18 cellular contexts compared by ENCODE assay signal in the genomic region with DNA sequence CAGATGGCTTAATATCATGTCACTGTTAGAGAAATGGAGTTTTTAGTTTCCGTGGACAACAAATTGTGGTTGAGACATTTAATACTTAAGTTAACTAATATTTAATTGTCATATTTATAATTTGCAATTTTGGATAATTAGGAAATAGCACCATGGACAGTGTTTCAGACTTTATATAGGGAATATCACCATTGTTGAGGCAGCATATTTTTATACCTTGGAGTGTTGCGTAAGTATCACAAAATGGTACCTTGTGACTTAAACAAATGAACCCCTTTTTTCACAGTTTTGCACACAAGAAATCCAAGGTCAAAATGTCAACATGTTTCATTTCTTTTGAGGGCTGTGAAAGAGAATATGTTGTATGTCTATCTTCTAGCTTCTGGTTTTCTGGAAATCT.
DNase-seq lines count a peak whose midpoint lies in the region; ATAC-seq, FAIRE-seq and TF ChIP-seq lines count a peak whose summit lies in the region.
"Had no signal": no experiment of that assay in that cellular context is flagged by ENCODE, and none has a peak within 500 bp of the region (broad histone marks: within the 10 kb centered on the region; RNA-seq: fewer than 3 reads in every experiment).

No MANE protein-coding gene starts in this region.

- no peak overlapping the region for H3K4ac ChIP-seq in IMR-90 (ENCODE audit: low read depth, low read length)
- no peak overlapping the region for H3K4ac ChIP-seq in H1 (replicated peaks; ENCODE audit: insufficient read length, low read depth, low read length)

- TF ChIP-seq EP300 in HepG2 (IDR thresholded peaks at IDR 0.05; ENCODE audit: low read depth in 2 of 2, low read length in 2 of 2) (no peak), HepG2 (CRISPR knock-in tag; IDR thresholded peaks at IDR 0.05; ENCODE audit: borderline replicate concordance) (no peak), H1 (IDR thresholded peaks at IDR 0.05; ENCODE audit: borderline replicate concordance in 1 of 2, low read depth in 2 of 2, low read length in 2 of 2) (no peak)

- H3K4me2 ChIP-seq in HepG2 (ENCODE audit: low read depth, low read length) (no peak overlapping the region), IMR-90 (ENCODE audit: low read depth, low read length) (no peak overlapping the region), H1 (ENCODE audit: insufficient read depth in 1 of 2, low read depth in 2 of 2, low read length in 2 of 2) (no peak overlapping the region), osteoblast (ENCODE audit: insufficient read depth, low read length) (no peak overlapping the region)

- no peaks in the 10 kb centered on the region for H4K20me1 ChIP-seq in HepG2 (ENCODE audit: insufficient read depth, low read length)
- H4K20me1 ChIP-seq in IMR-90 (ENCODE audit: insufficient read depth, low read length), result no peaks in the 10 kb centered on the region
- no peaks in the 10 kb centered on the region for H4K20me1 ChIP-seq in H1 (replicated peaks in 1 of 2; ENCODE audit: control insufficient read depth in 1 of 2, insufficient read depth in 2 of 2, low read length in 2 of 2)
- no peaks in the 10 kb centered on the region for H4K20me1 ChIP-seq in osteoblast (ENCODE audit: insufficient read depth, low read length)

- DNase-seq in HepG2 (ENCODE audit: low spot score), result no peak
- no peak for DNase-seq in right lobe of liver
- DNase-seq in IMR-90, result no peak
- no peak for DNase-seq in H1 (ENCODE audit: low read depth in 1 of 2, low spot score in 2 of 2)
- DNase-seq in NCI-H2171 (lab: John Stamatoyannopoulos, UW), result no peak
- DNase-seq in osteoblast (ENCODE audit: insufficient read length, low spot score, missing footprints), result no peak
- DNase-seq: 8988T; C1 segment of cervical spinal cord; Calu3; CD4-positive, alpha-beta memory T cell; COR-L47; DMS53; DMS79 treated with DMSO at 0.1 percent for 48 hours; GM23248 had no signal

- H3K4me1 ChIP-seq in HepG2 (ENCODE audit: insufficient read depth, low read length) (no peaks in the 10 kb centered on the region), right lobe of liver (no peaks in the 10 kb centered on the region), IMR-90 (ENCODE audit: control insufficient read depth, insufficient read depth, low read length) (no peaks in the 10 kb centered on the region), H1 (replicated peaks in 1 of 4; ENCODE audit: control insufficient read depth in 3 of 4, insufficient read depth in 4 of 4, low read length in 3 of 4) (no peaks in the 10 kb centered on the region; a peak in 1 of 7 replicates), osteoblast (ENCODE audit: insufficient read depth, low read length) (no peaks in the 10 kb centered on the region)
- H3K4me1 ChIP-seq: HAP-1 had no signal

- no peak overlapping the region for H2BK5ac ChIP-seq in IMR-90 (ENCODE audit: low read depth, low read length, poor library complexity, severe bottlenecking)
- no peak overlapping the region for H2BK5ac ChIP-seq in H1 (ENCODE audit: low read depth, low read length)

- TF ChIP-seq POLR2A in HepG2 (IDR thresholded peaks at IDR 0.05; ENCODE audit: insufficient read depth in 1 of 2, low read depth in 2 of 2, low read length in 2 of 2) (no peak), right lobe of liver (IDR thresholded peaks at IDR 0.05) (no peak), IMR-90 (IDR thresholded peaks at IDR 0.05; ENCODE audit: low read depth, low read length) (no peak), H1 (IDR thresholded peaks at IDR 0.05; ENCODE audit: control extremely low read depth in 1 of 2, low read depth in 2 of 2, low read length in 2 of 2) (no peak)

- CTCF ChIA-PET in HepG2 (lab: Yijun Ruan, JAX; ENCODE audit: low intra/inter-chr PET ratio, low total read pairs), result no interaction called here
- CTCF ChIA-PET in IMR-90 (lab: Yijun Ruan, JAX), result interaction anchor here (0.6 kb wide), 1 partner anchor 91 kb away, joined by 3 read pairs; no protein-coding TSS in a partner anchor
- CTCF ChIA-PET in H1 (lab: Charles Lee; ENCODE audit: partially characterized antibody), result no interaction called here

- no peak overlapping the region for H2AFZ ChIP-seq in HepG2 (ENCODE audit: low read length)
- no peak overlapping the region for H2AFZ ChIP-seq in IMR-90 (replicated peaks; ENCODE audit: low read length, poor library complexity)
- H2AFZ ChIP-seq in H1 (ENCODE audit: low read length), result no peak overlapping the region
- H2AFZ ChIP-seq in osteoblast (ENCODE audit: low read length), result no peak overlapping the region
- H2AFZ ChIP-seq: GM23248 had no signal

- H4K8ac ChIP-seq in IMR-90 (ENCODE audit: low read depth in 2 of 2, low read length in 2 of 2) (no peak overlapping the region), H1 (ENCODE audit: extremely low read depth, insufficient read depth, low read length) (no peak overlapping the region)

- TF ChIP-seq CTCF in HepG2 (CRISPR knock-in tag; IDR thresholded peaks at IDR 0.05) (no peak), right lobe of liver (IDR thresholded peaks at IDR 0.05) (no peak), IMR-90 (conservative IDR thresholded peaks at IDR 0.05; ENCODE audit: low read depth, low read length) (no peak), H1 (IDR thresholded peaks at IDR 0.05; ENCODE audit: control extremely low read depth in 1 of 3, insufficient read depth in 1 of 3, low read depth in 1 of 3, low read length in 3 of 3) (no peak), osteoblast (IDR thresholded peaks at IDR 0.05; ENCODE audit: extremely low read depth, low read depth, low read length) (no peak)

- H3K9me3 ChIP-seq in HepG2 (ENCODE audit: low read length) (no peaks in the 10 kb centered on the region), right lobe of liver (no peaks in the 10 kb centered on the region), IMR-90 (ENCODE audit: control insufficient read depth, insufficient read depth, low read length) (0 out of 2 replicates have a peak, but pooled peaks cover 4% of the 10 kb centered on the region), H1 (ENCODE audit: insufficient read depth in 2 of 2, low read depth in 1 of 2, low read length in 1 of 2) (no peaks in the 10 kb centered on the region), osteoblast (ENCODE audit: low read depth, low read length) (no peaks in the 10 kb centered on the region)
- H3K9me3 ChIP-seq: HAP-1 had no signal

- H3K27me3 ChIP-seq in HepG2 (ENCODE audit: control insufficient read depth in 1 of 2, insufficient read depth in 2 of 2, low read length in 2 of 2) (no peaks in the 10 kb centered on the region), right lobe of liver (no peaks in the 10 kb centered on the region), IMR-90 (ENCODE audit: control insufficient read depth, insufficient read depth, low read length) (no peaks in the 10 kb centered on the region), H1 (replicated peaks in 1 of 4; ENCODE audit: control insufficient read depth in 3 of 4, extremely low read depth in 1 of 4, insufficient read depth in 3 of 4, low read length in 3 of 4) (no peaks in the 10 kb centered on the region), osteoblast (ENCODE audit: insufficient read depth, low read length) (no peaks in the 10 kb centered on the region)

- 50% methylated on average over 2 of the region's 2 CpGs for WGBS in HepG2 (ENCODE audit: low lambda C conversion rate)
- WGBS in right lobe of liver (ENCODE audit: insufficient coverage, low coverage, low lambda C conversion rate, missing lambda C conversion rate), result 78% methylated on average over 2 of the region's 2 CpGs
- no CpG with 5 or more reads among the region's 2 CpGs for WGBS in IMR-90 (ENCODE audit: extremely low coverage in 2 of 2, insufficient read length in 1 of 2), 2 experiments
- WGBS in H1 (ENCODE audit: extremely low coverage in 1 of 2, insufficient coverage in 1 of 2, insufficient read length in 1 of 2, insufficient replicate concordance in 2 of 2, low coverage in 1 of 2, low lambda C conversion rate in 2 of 2, missing lambda C conversion rate in 1 of 2), 2 experiments, result 90% methylated on average over 2 of the region's 2 CpGs; no CpG with 5 or more reads in 1 of the 2 experiments

- no peak overlapping the region for H3K27ac ChIP-seq in HepG2 (ENCODE audit: extremely low read length, insufficient read depth, low read length)
- no peak overlapping the region for H3K27ac ChIP-seq in right lobe of liver
- no peak overlapping the region for H3K27ac ChIP-seq in IMR-90 (ENCODE audit: insufficient read depth, low read length)
- H3K27ac ChIP-seq in H1 (ENCODE audit: low read depth, low read length), result no peak overlapping the region
- H3K27ac ChIP-seq in osteoblast (ENCODE audit: low read depth, low read length), result no peak overlapping the region
- H3K27ac ChIP-seq: GM23248 had no signal

- no peaks in the 10 kb centered on the region for H3K79me2 ChIP-seq in HepG2 (ENCODE audit: insufficient read depth, low read length)
- no peaks in the 10 kb centered on the region for H3K79me2 ChIP-seq in H1 (ENCODE audit: control insufficient read depth in 1 of 2, insufficient read depth in 2 of 2, low read length in 2 of 2)
- H3K79me2 ChIP-seq in osteoblast (ENCODE audit: insufficient read depth, low read length), result no peaks in the 10 kb centered on the region

- ATAC-seq in HepG2 (no peak), right lobe of liver (no peak), IMR-90 (ENCODE audit: low read depth) (no peak)

- no peak overlapping the region for H4K91ac ChIP-seq in IMR-90 (ENCODE audit: insufficient read depth, low read depth, low read length)
- H4K91ac ChIP-seq in H1 (replicated peaks; ENCODE audit: insufficient read length, low read length), result no peak overlapping the region

- dilution Hi-C loops in IMR-90 (cut with HindIII; ENCODE audit: low sequenced_read_pairs, unreplicated experiment), result no loop called here

- in situ Hi-C loops in HepG2 (cut with HindIII; ENCODE audit: extremely low pct_ligation_motif_present, low pct_unique_long_range_greater_than_20kb), result no loop called here
- in situ Hi-C loops in IMR-90 (cut with MboI; ENCODE audit: low sequenced_read_pairs), result no loop called here

- H2BK15ac ChIP-seq in IMR-90 (ENCODE audit: low read depth, low read length), result no peak overlapping the region
- no peak overlapping the region for H2BK15ac ChIP-seq in H1 (ENCODE audit: low read length)

- no peak overlapping the region for H3K9ac ChIP-seq in HepG2 (ENCODE audit: insufficient read depth, low read depth, low read length)
- H3K9ac ChIP-seq in IMR-90 (ENCODE audit: low read depth, low read length), result no peak overlapping the region
- no peak overlapping the region for H3K9ac ChIP-seq in H1 (replicated peaks in 1 of 4; ENCODE audit: extremely low read depth in 1 of 4, low read depth in 3 of 4, low read length in 3 of 4)
- H3K9ac ChIP-seq: GM23248 had no signal

- H3K79me1 ChIP-seq in IMR-90 (ENCODE audit: low read depth in 1 of 2, low read length in 2 of 2), result no peaks in the 10 kb centered on the region
- no peaks in the 10 kb centered on the region for H3K79me1 ChIP-seq in H1 (ENCODE audit: low read depth, low read length)

- TF ChIP-seq RAD21 in HepG2 (CRISPR knock-in tag; IDR thresholded peaks at IDR 0.05) (no peak), IMR-90 (IDR thresholded peaks at IDR 0.05; ENCODE audit: low read length) (no peak), H1 (IDR thresholded peaks at IDR 0.05 in 1 of 2, conservative IDR thresholded peaks at IDR 0.05 in 1 of 2; ENCODE audit: low read depth in 2 of 2, low read length in 2 of 2) (no peak)

- H3K56ac ChIP-seq in IMR-90 (ENCODE audit: extremely low read depth, insufficient read depth, low read length) (no peak overlapping the region), H1 (replicated peaks; ENCODE audit: insufficient read length, low read depth, low read length) (no peak overlapping the region)

- FAIRE-seq in HepG2 (lab: Jason Lieb, UNC), result no peak
- FAIRE-seq in H1 (lab: Jason Lieb, UNC), result no peak
- FAIRE-seq: G401.6, GM19239, H54 had no signal

- H4K5ac ChIP-seq in IMR-90 (ENCODE audit: low read depth, low read length), result no peak overlapping the region
- no peak overlapping the region for H4K5ac ChIP-seq in H1 (ENCODE audit: insufficient read length, low read depth, low read length)

- H3K23ac ChIP-seq in IMR-90 (ENCODE audit: low read depth, low read length) (no peak overlapping the region), H1 (ENCODE audit: insufficient read length) (no peak overlapping the region)

- H2AK5ac ChIP-seq in IMR-90 (ENCODE audit: low read depth, low read length), result no peak overlapping the region
- no peak overlapping the region for H2AK5ac ChIP-seq in H1 (ENCODE audit: low read depth, low read length)

- POLR2A ChIA-PET in HepG2 (lab: Yijun Ruan, JAX) (no interaction called here), IMR-90 (lab: Charles Lee; ENCODE audit: unreplicated experiment) (no interaction called here), H1 (lab: Charles Lee; ENCODE audit: partially characterized antibody) (no interaction called here)

- BruUV-seq in HepG2 (replicated peaks; lab: Mats Ljungman, UMichigan) (no TSS peak), IMR-90 (replicated peaks; lab: Mats Ljungman, UMichigan) (no TSS peak)

- H3K18ac ChIP-seq in IMR-90 (ENCODE audit: low read depth, low read length) (no peak overlapping the region), H1 (ENCODE audit: extremely low read depth, low read length) (no peak overlapping the region)

- H2BK120ac ChIP-seq in IMR-90 (ENCODE audit: low read depth, low read length) (no peak overlapping the region), H1 (replicated peaks; ENCODE audit: low read depth, low read length) (no peak overlapping the region)

- H3K9me1 ChIP-seq in IMR-90 (ENCODE audit: insufficient read depth, low read length), result no peaks in the 10 kb centered on the region

- H3K23me2 ChIP-seq in H1 (ENCODE audit: low read depth, low read length), result no peaks in the 10 kb centered on the region

- intact Hi-C loops in HepG2 (cut with micrococcal nuclease; ENCODE audit: unreplicated experiment) (no loop called here), right lobe of liver (cut with DNase I) (no loop called here), IMR-90 (cut with micrococcal nuclease) (no loop called here)

- H3K4me3 ChIP-seq in HepG2 (replicated peaks in 1 of 3; ENCODE audit: insufficient read depth in 1 of 3, low read depth in 2 of 3, low read length in 3 of 3) (no peak overlapping the region), right lobe of liver (no peak overlapping the region), IMR-90 (ENCODE audit: insufficient read depth, low read depth, low read length) (no peak overlapping the region), H1 (ENCODE audit: extremely low read depth in 1 of 4, insufficient read depth in 2 of 4, low read depth in 3 of 4, low read length in 4 of 4) (no peak overlapping the region), osteoblast (ENCODE audit: insufficient read depth, low read length) (no peak overlapping the region)
- H3K4me3 ChIP-seq: GM23248, HAP-1 had no signal

- H3K36me3 ChIP-seq in HepG2 (replicated peaks in 1 of 2; ENCODE audit: control insufficient read depth in 1 of 2, insufficient read depth in 2 of 2, low read length in 2 of 2) (no peaks in the 10 kb centered on the region), right lobe of liver (no peaks in the 10 kb centered on the region), IMR-90 (ENCODE audit: control insufficient read depth, insufficient read depth, low read length) (no peaks in the 10 kb centered on the region), H1 (ENCODE audit: control insufficient read depth in 2 of 4, insufficient read depth in 4 of 4, low read length in 3 of 4) (no peaks in the 10 kb centered on the region), osteoblast (ENCODE audit: insufficient read depth, low read length) (no peaks in the 10 kb centered on the region)
- H3K36me3 ChIP-seq: HAP-1 had no signal

- H2BK20ac ChIP-seq in IMR-90 (ENCODE audit: low read depth, low read length) (no peak overlapping the region), H1 (ENCODE audit: low read length) (no peak overlapping the region)

- no peak overlapping the region for H2BK12ac ChIP-seq in H1 (ENCODE audit: low read depth, low read length)

- H3K14ac ChIP-seq in IMR-90 (replicated peaks; ENCODE audit: low read depth, low read length) (no peak overlapping the region), H1 (ENCODE audit: insufficient read length) (no peak overlapping the region)

- H2AK9ac ChIP-seq in IMR-90 (replicated peaks; ENCODE audit: low read depth, low read length, poor library complexity), result no peak overlapping the region

Comparison
In these comparisons a context has a peak if more than half of its experiments do, and no peak if none do; other contexts are left out.
1. Of the 41 proteins assayed by ChIP-seq in both HepG2 and H1: peak only in HepG2: none; only in H1: none; in both: CEBPB; in neither: 40.